Comparison of ENCODE assay signal across 8 cellular contexts in the genomic region with DNA sequence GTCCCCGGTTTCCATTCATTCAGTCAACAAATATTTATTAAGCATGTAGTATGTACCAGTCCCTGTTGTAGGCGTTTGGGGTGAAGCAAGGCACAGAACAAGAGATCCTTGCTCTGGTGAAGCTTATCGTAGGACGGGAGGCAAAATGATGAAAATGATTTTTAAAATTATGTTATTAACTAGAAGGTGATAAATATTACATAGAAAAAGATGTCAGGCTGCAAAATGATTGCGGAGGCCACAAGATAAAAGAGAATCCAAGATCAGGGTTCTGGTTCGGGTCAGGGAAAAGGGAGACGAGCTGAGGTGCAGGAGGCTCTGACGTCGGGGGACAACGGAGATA. TPM values are rescaled to one million over a fixed set of nuclear protein-coding genes. Genes with fewer than 3 reads are reported as not detected.
DNase-seq lines count a peak whose midpoint lies in the region; TF ChIP-seq lines count a peak whose summit lies in the region.

No MANE protein-coding gene starts in this region.

- peaks cover 0 to 9% (median 0%) of the 10 kb centered on the region in 11 experiments; a peak in 1 of 22 replicates for H4K20me1 ChIP-seq in BLaER1 treated with 17β-estradiol and CSF1 and Interleukin-3, amounts not matched to agents 10 nM and 100 nM

- H3K9me3 ChIP-seq in BLaER1 treated with 17β-estradiol and CSF1 and Interleukin-3, amounts not matched to agents 10 nM and 100 nM (replicated peaks in 1 of 11), result no peaks in the 10 kb centered on the region
- H3K9me3 ChIP-seq in MG63, result no peaks in the 10 kb centered on the region
- no peaks in the 10 kb centered on the region for H3K9me3 ChIP-seq in effector memory CD4-positive, alpha-beta T cell (ENCODE audit: control insufficient read depth, low read length)

- in situ Hi-C loops in GM13977 (cut with MboI; ENCODE audit: low pct_unique_long_range_greater_than_20kb, low sequenced_read_pairs, unreplicated experiment), result no loop called here

- peak overlapping the region in 10 of 11 experiments; percentile 57 to 77 (median 72); a peak in 18 of 22 replicates for H3K9ac ChIP-seq in BLaER1 treated with 17β-estradiol and CSF1 and Interleukin-3, amounts not matched to agents 10 nM and 100 nM

- H3K4me3 ChIP-seq in BLaER1 treated with 17β-estradiol and CSF1 and Interleukin-3, amounts not matched to agents 10 nM and 100 nM, result peak overlapping the region; percentile 61 to 77 (median 71)
- H3K4me3 ChIP-seq in MG63, result peak overlapping the region; percentile 52
- peak overlapping the region; percentile 88 for H3K4me3 ChIP-seq in effector memory CD4-positive, alpha-beta T cell (ENCODE audit: insufficient read depth, low read depth, low read length, poor library complexity, severe bottlenecking)

- H3K27ac ChIP-seq in BLaER1 treated with 17β-estradiol and CSF1 and Interleukin-3, amounts not matched to agents 10 nM and 100 nM, result peak overlapping the region in 8 of 11 experiments; percentile 21 to 58 (median 52); a peak in 14 of 22 replicates
- H3K27ac ChIP-seq in effector memory CD4-positive, alpha-beta T cell (ENCODE audit: insufficient read depth, low read length, poor library complexity, severe bottlenecking), result peak overlapping the region; percentile 58

- peaks cover 0 to 18% (median 0%) of the 10 kb centered on the region in 11 experiments; a peak in 7 of 22 replicates for H3K27me3 ChIP-seq in BLaER1 treated with 17β-estradiol and CSF1 and Interleukin-3, amounts not matched to agents 10 nM and 100 nM
- H3K27me3 ChIP-seq in MG63, result peaks cover 32% of the 10 kb centered on the region
- no peaks in the 10 kb centered on the region for H3K27me3 ChIP-seq in effector memory CD4-positive, alpha-beta T cell (replicated peaks; ENCODE audit: control insufficient read depth, insufficient read depth, low read length, poor library complexity, severe bottlenecking)

- H3K27me3 Mint-ChIP-seq in neural crest cell (ENCODE audit: low read depth), result peaks cover 21% of the 10 kb centered on the region

- H3K4me2 ChIP-seq in BLaER1 treated with 17β-estradiol and CSF1 and Interleukin-3, amounts not matched to agents 10 nM and 100 nM, result peak overlapping the region; percentile 89 to 99 (median 97)

- H3K4me1 ChIP-seq in BLaER1 treated with 17β-estradiol and CSF1 and Interleukin-3, amounts not matched to agents 10 nM and 100 nM, result peaks cover 25 to 49% (median 46%) of the 10 kb centered on the region in 10 experiments
- H3K4me1 ChIP-seq in effector memory CD4-positive, alpha-beta T cell (ENCODE audit: control insufficient read depth, insufficient read depth, low read length, poor library complexity, severe bottlenecking), result peaks cover 20% of the 10 kb centered on the region

- DNase-seq in MG63, result no peak
- no peak for DNase-seq in effector memory CD4-positive, alpha-beta T cell
- DNase-seq in neural crest cell (ENCODE audit: low read depth, low spot score), result no peak
- no peak for DNase-seq in GM13977 (ENCODE audit: low spot score)
- no peak for DNase-seq in germinal center (ENCODE audit: low spot score)
- DNase-seq in erythroblast (lab: John Stamatoyannopoulos, UW), result no peak
- DNase-seq in RPMI8226, result no peak

- TF ChIP-seq CTCF in neural crest cell (conservative IDR thresholded peaks at IDR 0.05) (no peak), GM13977 (IDR thresholded peaks at IDR 0.05; ENCODE audit: extremely low read depth, insufficient read depth, missing control alignments) (no peak)

- H3K36me3 Mint-ChIP-seq in neural crest cell (ENCODE audit: low read depth), result no peaks in the 10 kb centered on the region

- no peaks in the 10 kb centered on the region for H3K36me3 ChIP-seq in BLaER1 treated with 17β-estradiol and CSF1 and Interleukin-3, amounts not matched to agents 10 nM and 100 nM
- H3K36me3 ChIP-seq in MG63, result no peaks in the 10 kb centered on the region
- H3K36me3 ChIP-seq in effector memory CD4-positive, alpha-beta T cell (ENCODE audit: control insufficient read depth, insufficient read depth, low read length), result no peaks in the 10 kb centered on the region

- no peak for TF ChIP-seq POLR2A in erythroblast (IDR thresholded peaks at IDR 0.05; ENCODE audit: low read length)

- H3K4me1 Mint-ChIP-seq in neural crest cell, result peaks cover 39% of the 10 kb centered on the region

- H3K27ac Mint-ChIP-seq in neural crest cell (ENCODE audit: unreplicated experiment), result peak overlapping the region; percentile 94

- no peaks in the 10 kb centered on the region for H3K9me3 Mint-ChIP-seq in neural crest cell

- H3K4me3 Mint-ChIP-seq in neural crest cell, result peak overlapping the region; percentile 96

RNA-seq across cellular contexts. Expression of a gene that starts 0.6 kb away (rescaled TPM):
- total RNA-seq in MG63 (2014; rRNA removed; shearing (Covaris generic); ENCODE audit: low replicate concordance), result 0.05 TPM in 1 of 2 replicates, not detected in the other
- total RNA-seq in neural crest cell, result 6.7 and 7.2 TPM in 2 replicates

RNA-seq across cellular contexts. Expression of a gene that starts 29.5 kb away (rescaled TPM):
- total RNA-seq in MG63 (2014; rRNA removed; shearing (Covaris generic); ENCODE audit: low replicate concordance), result 18.8 and 19.8 TPM in 2 replicates
- 7.5 TPM in 2 replicates for total RNA-seq in neural crest cell

RNA-seq across cellular contexts. Expression of a gene that starts 51.3 kb away (rescaled TPM):
- total RNA-seq in MG63 (2014; rRNA removed; shearing (Covaris generic); ENCODE audit: low replicate concordance), result 4.2 and 5.7 TPM in 2 replicates
- 145 and 158 TPM in 2 replicates for total RNA-seq in neural crest cell

Comparison
In these comparisons a context has a peak if more than half of its experiments do, and no peak if none do; other contexts are left out.
1. RNA of a gene that starts 51.3 kb away (total RNA-seq): 145 to 158 TPM in neural crest cell; 4.2 to 5.7 TPM in MG63; every median in the first group is over 10 times any median in the second.
2. Peak in every context shown above with its lines, with median percentiles within 50 percentile points of each other: H3K4me3 ChIP-seq.